Comparison of ENCODE assay signal across 1 cellular context in genomic region chr9:95462419-95463121, GRCh38.
TF ChIP-seq lines count a peak whose summit lies in the region.

No MANE protein-coding gene starts in this region.

TF ChIP-seq in GM12878, 131 proteins besides CTCF, POLR2A, EP300 and RAD21 (continued from another document and continues in another):
- TF ChIP-seq ZNF592 (IDR thresholded peaks at IDR 0.05): no peak
- TF ChIP-seq SMC3 (IDR thresholded peaks at IDR 0.05; ENCODE audit: borderline replicate concordance, low read length): peak; percentile 27; the same call in 1 of the 2 replicates
- peak; percentile 84; the same call in 1 of the 2 replicates for TF ChIP-seq PML (IDR thresholded peaks at IDR 0.05; ENCODE audit: low read length)
- TF ChIP-seq TAF1 (IDR thresholded peaks at IDR 0.05; ENCODE audit: borderline replicate concordance, low read depth, low read length): peak; percentile 65
- TF ChIP-seq ZNF687 (IDR thresholded peaks at IDR 0.05): no peak
- TF ChIP-seq MEF2A (IDR thresholded peaks at IDR 0.05; ENCODE audit: insufficient read depth, low read depth, low read length): peak; percentile 97
- TF ChIP-seq TARDBP (IDR thresholded peaks at IDR 0.05; ENCODE audit: borderline replicate concordance): no peak
- no peak for TF ChIP-seq FOXK2 (IDR thresholded peaks at IDR 0.05)
- no peak for TF ChIP-seq ZNF622 (IDR thresholded peaks at IDR 0.05)
- peak; percentile 88 for TF ChIP-seq MXI1 (IDR thresholded peaks at IDR 0.05; ENCODE audit: low read depth, low read length)
- TF ChIP-seq SP1 (IDR thresholded peaks at IDR 0.05; ENCODE audit: low read depth, low read length): peak; percentile 90
- no peak for TF ChIP-seq WRNIP1 (IDR thresholded peaks at IDR 0.05; ENCODE audit: borderline replicate concordance, low read depth, low read length)
- TF ChIP-seq STAT3 (IDR thresholded peaks at IDR 0.05; ENCODE audit: low read depth, low read length): peak; percentile 27; the same call in 1 of the 2 replicates
- TF ChIP-seq MYB (IDR thresholded peaks at IDR 0.05; ENCODE audit: borderline replicate concordance, low read depth, low read length): no peak; the same call in 1 of the 2 replicates
- TF ChIP-seq USF1 (IDR thresholded peaks at IDR 0.05; ENCODE audit: borderline replicate concordance, extremely low read length, insufficient read depth, low read depth, low read length): no peak
- TF ChIP-seq LARP7 (IDR thresholded peaks at IDR 0.05): no peak
- TF ChIP-seq NFXL1 (IDR thresholded peaks at IDR 0.05; ENCODE audit: borderline replicate concordance): no peak
- TF ChIP-seq SREBF2 (IDR thresholded peaks at IDR 0.05; ENCODE audit: low read length): no peak
- TF ChIP-seq E2F8 (IDR thresholded peaks at IDR 0.05; ENCODE audit: low read depth, partially characterized antibody): peak; percentile 33
- peak; percentile 82 for TF ChIP-seq ATF7 (IDR thresholded peaks at IDR 0.05; ENCODE audit: low read depth)
- TF ChIP-seq SIX5 (IDR thresholded peaks at IDR 0.05; ENCODE audit: low read depth, low read length, severe bottlenecking): no peak
- TF ChIP-seq CEBPB (IDR thresholded peaks at IDR 0.05; ENCODE audit: borderline replicate concordance in 1 of 2, low read depth in 2 of 2, low read length in 2 of 2): peak in 1 of 2 experiments; percentile 72; a peak in 1 of 4 replicates
- no peak for TF ChIP-seq ZNF207 (IDR thresholded peaks at IDR 0.05; ENCODE audit: borderline replicate concordance)
- no peak for TF ChIP-seq RBBP5 (conservative IDR thresholded peaks at IDR 0.05)
- TF ChIP-seq ZZZ3 (IDR thresholded peaks at IDR 0.05; ENCODE audit: control insufficient read depth, insufficient read length, low read depth): no peak
- TF ChIP-seq TBL1XR1 (IDR thresholded peaks at IDR 0.05; ENCODE audit: low read depth, low read length): peak; percentile 100
- peak; percentile 86 for TF ChIP-seq MEF2B (IDR thresholded peaks at IDR 0.05; ENCODE audit: partially characterized antibody, poor library complexity, severe bottlenecking)
- peak; percentile 96 for TF ChIP-seq FOXM1 (IDR thresholded peaks at IDR 0.05; ENCODE audit: low read depth, low read length)
- TF ChIP-seq IRF3 (IDR thresholded peaks at IDR 0.05): no peak
- TF ChIP-seq BRCA1 (IDR thresholded peaks at IDR 0.05; ENCODE audit: low read depth, low read length): no peak
- no peak for TF ChIP-seq YBX1 (IDR thresholded peaks at IDR 0.05)
- peak; percentile 80 for TF ChIP-seq POLR2AphosphoS5 (IDR thresholded peaks at IDR 0.05; ENCODE audit: low read length)
- no peak; the same call in 1 of the 2 replicates for TF ChIP-seq JUND (IDR thresholded peaks at IDR 0.05; ENCODE audit: low read depth, low read length)
- TF ChIP-seq CREM (IDR thresholded peaks at IDR 0.05; ENCODE audit: low read depth): peak; percentile 83
- no peak for TF ChIP-seq SMAD5 (IDR thresholded peaks at IDR 0.05; ENCODE audit: low read depth)
- peak; percentile 19 for TF ChIP-seq KLF5 (IDR thresholded peaks at IDR 0.05; ENCODE audit: partially characterized antibody)
- peak; percentile 89 for TF ChIP-seq NBN (IDR thresholded peaks at IDR 0.05)
- TF ChIP-seq BMI1 (IDR thresholded peaks at IDR 0.05; ENCODE audit: borderline replicate concordance): no peak
- no peak for TF ChIP-seq E4F1 (IDR thresholded peaks at IDR 0.05; ENCODE audit: borderline replicate concordance, partially characterized antibody)
- peak; percentile 11; the same call in 1 of the 2 replicates for TF ChIP-seq RAD51 (IDR thresholded peaks at IDR 0.05)
- TF ChIP-seq ESRRA (IDR thresholded peaks at IDR 0.05; ENCODE audit: low read length): no peak
- peak; percentile 75 for TF ChIP-seq IRF4 (IDR thresholded peaks at IDR 0.05; ENCODE audit: low read depth, low read length)
- TF ChIP-seq PBX3 (IDR thresholded peaks at IDR 0.05; ENCODE audit: insufficient replicate concordance, low read depth, low read length): peak; percentile 63
- peak; percentile 93 for TF ChIP-seq ATF2 (IDR thresholded peaks at IDR 0.05; ENCODE audit: low read length)
- no peak for TF ChIP-seq EZH2 (IDR thresholded peaks at IDR 0.05; ENCODE audit: borderline replicate concordance, control insufficient read depth, low read depth, low read length)
- TF ChIP-seq BHLHE40 (IDR thresholded peaks at IDR 0.05; ENCODE audit: borderline replicate concordance in 1 of 2, low read depth in 2 of 2, low read length in 1 of 2): peak; percentile 92 to 94
- peak; percentile 76 for TF ChIP-seq RELA (IDR thresholded peaks at IDR 0.05; ENCODE audit: borderline replicate concordance, partially characterized antibody)
